8 cellular contexts compared by ENCODE assay signal in genomic region chr5:139560752-139561654, GRCh38. TPM values are rescaled to one million over a fixed set of nuclear protein-coding genes. Genes with fewer than 3 reads are reported as not detected.
DNase-seq lines count a peak whose midpoint lies in the region; ATAC-seq and TF ChIP-seq lines count a peak whose summit lies in the region.

Gene UBE2D2 (plus strand): TSS chr5:139561339. CDS start chr5:139561792, 453 bp downstream.

- no peaks in the 10 kb centered on the region for H3K9me3 ChIP-seq in Panc1 (ENCODE audit: control insufficient read depth, insufficient read depth, low read depth, low read length)
- H3K9me3 ChIP-seq in esophagus (ENCODE audit: control insufficient read depth in 2 of 2, insufficient read depth in 1 of 2, low read depth in 1 of 2, low read length in 1 of 2): no peaks in the 10 kb centered on the region
- no peaks in the 10 kb centered on the region for H3K9me3 ChIP-seq in mucosa of stomach (ENCODE audit: control insufficient read depth, low read length)

- no peaks in the 10 kb centered on the region for H3K27me3 Mint-ChIP-seq in activated T-cell treated with anti-CD3 and anti-CD28 coated beads, Interleukin-2, amount 50 U/mL, for 4 hours (ENCODE audit: low read depth)

- peak within 1 kb of the TSS; percentile 85 for H3K9ac ChIP-seq in KMS-11
- peak within 1 kb of the TSS; percentile 93 for H3K9ac ChIP-seq in mucosa of stomach (ENCODE audit: low read length)

- H3K27ac ChIP-seq in KMS-11 (peak within 1 kb of the TSS; percentile 84), Panc1 (ENCODE audit: low read length) (peak within 1 kb of the TSS; percentile 99), esophagus (ENCODE audit: low read depth in 2 of 2, low read length in 1 of 2) (peak within 1 kb of the TSS; percentile 94 to 98)

- BruUV-seq in Panc1 (replicated peaks; lab: Mats Ljungman, UMichigan): TSS peak; percentile 97

- peak within 1 kb of the TSS; percentile 61 for H2AFZ ChIP-seq in KMS-11 (ENCODE audit: low read depth)

- in situ Hi-C loops in Panc1 (cut with HindIII; ENCODE audit: low pct_unique_long_range_greater_than_20kb, low sequenced_read_pairs): no loop called here

- CTCF ChIA-PET in Panc1 (lab: Charles Lee): no interaction called here

- 1% methylated on average over 73 to 89 of the region's 89 CpGs for WGBS in esophagus, 2 donors

- peak within 1 kb of the TSS; percentile 94 for H3K4me3 Mint-ChIP-seq in activated T-cell treated with anti-CD3 and anti-CD28 coated beads, Interleukin-2, amount 50 U/mL, for 4 hours

- H3K27me3 ChIP-seq in KMS-11 (ENCODE audit: insufficient read depth, low read depth) (no peaks in the 10 kb centered on the region), Panc1 (ENCODE audit: control insufficient read depth, insufficient read depth, low read length) (no peaks in the 10 kb centered on the region), esophagus (ENCODE audit: control insufficient read depth in 1 of 2, insufficient read depth in 2 of 2, low read length in 2 of 2) (no peaks in the 10 kb centered on the region), mucosa of stomach (ENCODE audit: control insufficient read depth, insufficient read depth, low read length) (no peaks in the 10 kb centered on the region)

- peaks cover 12% of the 10 kb centered on the region for H3K36me3 Mint-ChIP-seq in activated T-cell treated with anti-CD3 and anti-CD28 coated beads, Interleukin-2, amount 50 U/mL, for 4 hours (ENCODE audit: insufficient read depth)

- intact Hi-C loops in Panc1 (cut with micrococcal nuclease; ENCODE audit: unreplicated experiment): no loop called here

- H3K79me2 ChIP-seq in KMS-11 (ENCODE audit: insufficient read depth, low read depth): peaks cover 43% of the 10 kb centered on the region

- H3K9me3 Mint-ChIP-seq in activated T-cell treated with anti-CD3 and anti-CD28 coated beads, Interleukin-2, amount 50 U/mL, for 4 hours: no peaks in the 10 kb centered on the region

- 0 out of 2 replicates have a peak, but pooled peaks cover 4% of the 10 kb centered on the region for H4K20me1 ChIP-seq in KMS-11 (ENCODE audit: insufficient read depth)

- POLR2A ChIA-PET in Panc1 (lab: Charles Lee): interaction anchor here (0.6 kb wide), 3 partner anchors 8 to 269 kb away, joined by 3 to 13 read pairs (median 3); no protein-coding TSS in a partner anchor

- H3K4me1 ChIP-seq in KMS-11 (ENCODE audit: low read depth, poor library complexity, severe bottlenecking) (peaks cover 40% of the 10 kb centered on the region), Panc1 (ENCODE audit: control insufficient read depth, insufficient read depth, low read length) (peaks cover 23% of the 10 kb centered on the region), esophagus (ENCODE audit: control insufficient read depth in 2 of 2, insufficient read depth in 2 of 2, low read length in 1 of 2) (peaks cover 0 to 6% of the 10 kb centered on the region in 2 donors), mucosa of stomach (ENCODE audit: control insufficient read depth, insufficient read depth, low read length) (peaks cover 26% of the 10 kb centered on the region)

- H3K36me3 ChIP-seq in KMS-11 (ENCODE audit: insufficient read depth): no peaks in the 10 kb centered on the region
- H3K36me3 ChIP-seq in Panc1 (ENCODE audit: control insufficient read depth, insufficient read depth, low read length): peaks cover 5% of the 10 kb centered on the region
- H3K36me3 ChIP-seq in esophagus (ENCODE audit: control insufficient read depth in 2 of 2, insufficient read depth in 2 of 2, low read length in 1 of 2): no peaks in the 10 kb centered on the region
- no peaks in the 10 kb centered on the region for H3K36me3 ChIP-seq in mucosa of stomach (ENCODE audit: control insufficient read depth, insufficient read depth, low read length)

- H3K4me2 ChIP-seq in KMS-11: peak within 1 kb of the TSS; percentile 96

- H3K4me1 Mint-ChIP-seq in activated T-cell treated with anti-CD3 and anti-CD28 coated beads, Interleukin-2, amount 50 U/mL, for 4 hours (ENCODE audit: low read depth): peaks cover 38% of the 10 kb centered on the region

- H3K4me3 ChIP-seq in KMS-11 (IDR thresholded peaks at IDR 0.05; ENCODE audit: insufficient read depth, low read depth, low read length): no peak within 1 kb of the TSS
- peak within 1 kb of the TSS; percentile 90 to 95 for H3K4me3 ChIP-seq in Panc1 (ENCODE audit: low read depth in 2 of 2, low read length in 2 of 2)
- H3K4me3 ChIP-seq in esophagus (ENCODE audit: low read depth in 1 of 2, low read length in 2 of 2): peak within 1 kb of the TSS; percentile 84 to 94
- H3K4me3 ChIP-seq in mucosa of stomach (ENCODE audit: low read length): peak within 1 kb of the TSS; percentile 76

- ATAC-seq in GM21737 (IDR thresholded peaks at IDR 0.05; ENCODE audit: unreplicated experiment): peak; percentile 82
- ATAC-seq in Panc1: peak; percentile 98
- peak; percentile 92 to 95 for ATAC-seq in activated T-cell treated with anti-CD3 and anti-CD28 coated beads, Interleukin-2, amount 50 U/mL, for 4 hours

- DNase-seq in DMS79 (lab: John Stamatoyannopoulos, UW): peak; percentile 53
- DNase-seq in Panc1 (ENCODE audit: low read depth, low spot score): peak; percentile 86
- DNase-seq in activated T-cell treated with anti-CD3 and anti-CD28 coated beads, Interleukin-2, amount 50 U/mL, for 4 hours: peak; percentile 98
- DNase-seq in stimulated activated CD8-positive, alpha-beta memory T cell treated with anti-CD3 and anti-CD28 coated beads, Interleukin-4, amount 100 ng/mL, for 48 hours: peak; percentile 98

- no peak for TF ChIP-seq CTCF in KMS-11 (conservative IDR thresholded peaks at IDR 0.05; ENCODE audit: low read depth, low read length)
- TF ChIP-seq CTCF in Panc1 (IDR thresholded peaks at IDR 0.05): no peak

RNA-seq across cellular contexts. Expression of gene UBE2D2, which starts in this region (rescaled TPM):
- total RNA-seq in Panc1 (2021; ENCODE audit: unreplicated experiment): 222 TPM
- polyA plus RNA-seq in Panc1 (2012; ENCODE audit: insufficient read length): 98.2 TPM
- 100 to 1,000 TPM; 197 to 223 (median 214) TPM for total RNA-seq in activated T-cell treated with anti-CD3 and anti-CD28 coated beads, Interleukin-2, amount 50 U/mL, for 4 hours
- polyA plus RNA-seq in esophagus: 10 to 100 TPM; 43.4 to 76.9 TPM
